8 cellular contexts compared by ENCODE assay signal in genomic region chr16:71894229-71894920, GRCh38. TPM values are rescaled to one million over a fixed set of nuclear protein-coding genes. Genes with fewer than 3 reads are reported as not detected.
A peak's percentile ranks its signal among the peaks of the same experiment; 100 is the strongest.
DNase-seq lines count a peak whose midpoint lies in the region; ATAC-seq and TF ChIP-seq lines count a peak whose summit lies in the region.

No MANE protein-coding gene starts in this region.

- peak overlapping the region; percentile 68 for H3K4me3 ChIP-seq in AG09309 (ENCODE audit: control insufficient read depth, low read depth, low read length)
- peak overlapping the region; percentile 100 for H3K4me3 ChIP-seq in PC-9
- peak overlapping the region; percentile 85 for H3K4me3 ChIP-seq in cardiac muscle cell
- H3K4me3 ChIP-seq in osteoblast (ENCODE audit: insufficient read depth, low read length), result peak overlapping the region; percentile 100

- H3K27me3 ChIP-seq in PC-9 (ENCODE audit: insufficient read depth, low read depth), result no peaks in the 10 kb centered on the region
- no peaks in the 10 kb centered on the region for H3K27me3 ChIP-seq in cardiac muscle cell
- no peaks in the 10 kb centered on the region for H3K27me3 ChIP-seq in osteoblast (ENCODE audit: insufficient read depth, low read length)

- no peaks in the 10 kb centered on the region for H3K9me2 ChIP-seq in PC-9 (ENCODE audit: insufficient read depth)

- ATAC-seq in GM18502 (IDR thresholded peaks at IDR 0.05; ENCODE audit: poor library complexity, unreplicated experiment), result peak; percentile 21
- peak; percentile 14 for ATAC-seq in HG03159 (IDR thresholded peaks at IDR 0.05; ENCODE audit: unreplicated experiment)
- peak; percentile 6 to 32 for ATAC-seq in activated naive CD4-positive, alpha-beta T cell treated with anti-CD3 and anti-CD28 coated beads, Interleukin-2, amount 50 U/mL, for 72 hours
- no peak for ATAC-seq in HG03565 (IDR thresholded peaks at IDR 0.05; ENCODE audit: unreplicated experiment)

- H3K9me3 Mint-ChIP-seq in activated naive CD4-positive, alpha-beta T cell treated with anti-CD3 and anti-CD28 coated beads, Interleukin-2, amount 50 U/mL, for 72 hours, result no peaks in the 10 kb centered on the region

- H3K36me3 ChIP-seq in PC-9 (ENCODE audit: low read depth) (peaks cover 5% of the 10 kb centered on the region; the same call in 1 of the 2 replicates), cardiac muscle cell (no peaks in the 10 kb centered on the region), osteoblast (ENCODE audit: insufficient read depth, low read length) (peaks cover 6% of the 10 kb centered on the region)

- no peak for DNase-seq in AG09309 (ENCODE audit: low read depth)
- DNase-seq in PC-9, result peak; percentile 55 to 76
- peak; percentile 29 to 65 for DNase-seq in activated naive CD4-positive, alpha-beta T cell treated with anti-CD3 and anti-CD28 coated beads, Interleukin-2, amount 50 U/mL, for 72 hours (ENCODE audit: low spot score in 2 of 2)
- DNase-seq in cardiac muscle cell (ENCODE audit: low read depth in 1 of 2, low spot score in 1 of 2), result peak; percentile 50 to 69
- DNase-seq in osteoblast (ENCODE audit: insufficient read length, low spot score, missing footprints), result peak; percentile 71

- H3K79me2 ChIP-seq in PC-9 (ENCODE audit: low read depth) (peaks cover 41% of the 10 kb centered on the region), osteoblast (ENCODE audit: insufficient read depth, low read length) (peaks cover 41% of the 10 kb centered on the region)

- H3F3A ChIP-seq in PC-9 (ENCODE audit: insufficient read depth, low read depth), result peaks cover 38% of the 10 kb centered on the region

- H3K27ac ChIP-seq in PC-9, result peak overlapping the region; percentile 90
- peak overlapping the region; percentile 93 for H3K27ac ChIP-seq in cardiac muscle cell
- H3K27ac ChIP-seq in osteoblast (ENCODE audit: low read depth, low read length), result peak overlapping the region; percentile 97

- H3K27ac Mint-ChIP-seq in activated naive CD4-positive, alpha-beta T cell treated with anti-CD3 and anti-CD28 coated beads, Interleukin-2, amount 50 U/mL, for 72 hours, result peak overlapping the region; percentile 73 to 97

- POLR2A ChIA-PET in PC-9 (lab: Charles Lee; ENCODE audit: unreplicated experiment), result no interaction called here

- peak overlapping the region; percentile 85 for H3K4me2 ChIP-seq in PC-9
- H3K4me2 ChIP-seq in osteoblast (ENCODE audit: insufficient read depth, low read length), result peak overlapping the region; percentile 97

- peaks cover 23% of the 10 kb centered on the region for H3K4me1 ChIP-seq in PC-9 (replicated peaks; ENCODE audit: insufficient read depth)
- peaks cover 7% of the 10 kb centered on the region for H3K4me1 ChIP-seq in cardiac muscle cell (ENCODE audit: low read depth)
- H3K4me1 ChIP-seq in osteoblast (ENCODE audit: insufficient read depth, low read length), result peaks cover 13% of the 10 kb centered on the region

- H2AFZ ChIP-seq in PC-9 (peak overlapping the region; percentile 88), osteoblast (ENCODE audit: low read length) (peak overlapping the region; percentile 92)

- TSS peak; percentile 72 for BruUV-seq in PC-9 (replicated peaks; lab: Mats Ljungman, UMichigan)

- TF ChIP-seq CTCF in AG09309 (IDR thresholded peaks at IDR 0.05; ENCODE audit: control insufficient read depth, insufficient read depth, low read depth, low read length, missing control alignments) (no peak), PC-9 (conservative IDR thresholded peaks at IDR 0.05) (peak; percentile 24; the same call in 1 of the 2 replicates), cardiac muscle cell (IDR thresholded peaks at IDR 0.05; ENCODE audit: low read depth, low read length) (no peak), osteoblast (IDR thresholded peaks at IDR 0.05; ENCODE audit: extremely low read depth, low read depth, low read length) (no peak)

- peaks cover 5 to 23% of the 10 kb centered on the region in 2 donors for H3K36me3 Mint-ChIP-seq in activated naive CD4-positive, alpha-beta T cell treated with anti-CD3 and anti-CD28 coated beads, Interleukin-2, amount 50 U/mL, for 72 hours

- CTCF ChIA-PET in PC-9 (lab: Charles Lee), result interaction anchor here (0.6 to 0.7 kb wide), 3 partner anchors 100 to 226 kb away, joined by 4 to 6 read pairs (median 4); no protein-coding TSS in a partner anchor

- intact Hi-C loops in PC-9 (cut with micrococcal nuclease; ENCODE audit: unreplicated experiment), result loop anchor here (1.0 kb wide), 1 partner anchor 11 kb away; no protein-coding TSS in a partner anchor

- H3K9me3 ChIP-seq in PC-9 (ENCODE audit: insufficient read depth, low read depth), result no peaks in the 10 kb centered on the region
- no peaks in the 10 kb centered on the region for H3K9me3 ChIP-seq in cardiac muscle cell (ENCODE audit: low read depth)
- no peaks in the 10 kb centered on the region for H3K9me3 ChIP-seq in osteoblast (ENCODE audit: low read depth, low read length)

- peaks cover 27% of the 10 kb centered on the region for H4K20me1 ChIP-seq in PC-9 (ENCODE audit: insufficient read depth)
- H4K20me1 ChIP-seq in osteoblast (ENCODE audit: insufficient read depth, low read length), result peaks cover 23% of the 10 kb centered on the region

RNA-seq across cellular contexts. Expression of gene IST1, which starts 1.0 kb away (rescaled TPM):
- total RNA-seq in PC-9 (2021), result 177 and 204 TPM in 2 replicates
- 100 to 1,000 TPM; 166 to 256 TPM for total RNA-seq in activated naive CD4-positive, alpha-beta T cell treated with anti-CD3 and anti-CD28 coated beads, Interleukin-2, amount 50 U/mL, for 72 hours
- 180 and 248 TPM in 2 replicates for total RNA-seq in cardiac muscle cell
- 164 and 227 TPM in 2 replicates for polyA plus RNA-seq in cardiac muscle cell
- total RNA-seq in osteoblast, result 213 and 229 TPM in 2 replicates

RNA-seq across cellular contexts. Expression of gene ZNF821, which starts 10.4 kb away (rescaled TPM):
- 5.9 TPM in 2 replicates for total RNA-seq in PC-9 (2021)
- 1 to 10 TPM; 6.6 to 7.3 TPM for total RNA-seq in activated naive CD4-positive, alpha-beta T cell treated with anti-CD3 and anti-CD28 coated beads, Interleukin-2, amount 50 U/mL, for 72 hours
- 24.9 and 25.1 TPM in 2 replicates for total RNA-seq in cardiac muscle cell
- 19.6 and 28.7 TPM in 2 replicates for polyA plus RNA-seq in cardiac muscle cell
- 7.1 and 12.3 TPM in 2 replicates for total RNA-seq in osteoblast

RNA-seq across cellular contexts. Expression of gene ATXN1L, which starts 48.6 kb away (rescaled TPM):
- total RNA-seq in PC-9 (2021) (18.2 and 25.3 TPM in 2 replicates), cardiac muscle cell (16.0 and 20.9 TPM in 2 replicates), osteoblast (13.6 and 15.9 TPM in 2 replicates)
- 10 to 100 TPM; 17.0 to 33.0 TPM for total RNA-seq in activated naive CD4-positive, alpha-beta T cell treated with anti-CD3 and anti-CD28 coated beads, Interleukin-2, amount 50 U/mL, for 72 hours
- polyA plus RNA-seq in cardiac muscle cell, result 6.8 and 12.6 TPM in 2 replicates
